Comparison of ENCODE assay signal across 1 cellular context in genomic region chr12:49642370-49642802, GRCh38.
TF ChIP-seq lines count a peak whose summit lies in the region.

No MANE protein-coding gene starts in this region.

TF ChIP-seq in HepG2, 621 proteins besides CTCF, POLR2A, EP300 and RAD21 (continued from another document):
- TF ChIP-seq BRF2 (CRISPR knock-in tag; IDR thresholded peaks at IDR 0.05) (no peak), KLF9 (CRISPR knock-in tag; IDR thresholded peaks at IDR 0.05; ENCODE audit: low read depth) (no peak), NCOA5 (CRISPR knock-in tag; IDR thresholded peaks at IDR 0.05) (no peak), SP2 (CRISPR knock-in tag; IDR thresholded peaks at IDR 0.05) (no peak), ZNF331 (CRISPR knock-in tag; IDR thresholded peaks at IDR 0.05) (peak; percentile 33; the same call in 1 of the 2 replicates), ZXDC (CRISPR knock-in tag; IDR thresholded peaks at IDR 0.05) (no peak), ZNF672 (CRISPR knock-in tag; IDR thresholded peaks at IDR 0.05) (no peak)
